In genomic region chr1:210293191-210293607, GRCh38 we compare ENCODE assay signal across 8 cellular contexts. TPM values are rescaled to one million over a fixed set of nuclear protein-coding genes. Genes with fewer than 3 reads are reported as not detected.
DNase-seq lines count a peak whose midpoint lies in the region; ATAC-seq and TF ChIP-seq lines count a peak whose summit lies in the region.
"Had no signal": no experiment of that assay in that cellular context is flagged by ENCODE, and none has a peak within 500 bp of the region (broad histone marks: within the 10 kb centered on the region; RNA-seq: fewer than 3 reads in every experiment).

No MANE protein-coding gene starts in this region.

- TF ChIP-seq CTCF in endodermal cell (conservative IDR thresholded peaks at IDR 0.05), result no peak
- TF ChIP-seq CTCF in mucosa of descending colon (IDR thresholded peaks at IDR 0.05), result no peak

- peak; percentile 23 for ATAC-seq in mucosa of descending colon
- no peak for ATAC-seq in HG02763 (IDR thresholded peaks at IDR 0.05; ENCODE audit: unreplicated experiment)
- ATAC-seq in esophagus mucosa, result no peak

- H3K27ac Mint-ChIP-seq in endodermal cell, result no peak overlapping the region
- H3K27ac Mint-ChIP-seq: activated naive CD4-positive, alpha-beta T cell treated with anti-CD3 and anti-CD28 coated beads, Interleukin-2, amount 50 U/mL, for 24 hours had no signal

- H3K27me3 ChIP-seq in HUES64 (ENCODE audit: insufficient read depth, low read length) (peaks cover 37% of the 10 kb centered on the region), endodermal cell (ENCODE audit: control insufficient read depth, insufficient read depth, low read length, poor library complexity, severe bottlenecking) (peaks cover 9% of the 10 kb centered on the region)

- H3K4me1 ChIP-seq in HUES64 (ENCODE audit: insufficient read depth, low read length), result peaks cover 37% of the 10 kb centered on the region; the same call in 1 of the 2 replicates
- H3K4me1 ChIP-seq in endodermal cell (ENCODE audit: control insufficient read depth, insufficient read depth, low read length), result peaks cover 15% of the 10 kb centered on the region
- peaks cover 12% of the 10 kb centered on the region for H3K4me1 ChIP-seq in mucosa of descending colon (ENCODE audit: low read depth)

- H3K9me3 Mint-ChIP-seq in endodermal cell, result no peaks in the 10 kb centered on the region
- H3K9me3 Mint-ChIP-seq: activated naive CD4-positive, alpha-beta T cell treated with anti-CD3 and anti-CD28 coated beads, Interleukin-2, amount 50 U/mL, for 24 hours had no signal

- H3K9ac ChIP-seq in HUES64 (ENCODE audit: low read depth, low read length) (no peak overlapping the region), endodermal cell (ENCODE audit: extremely low read depth, low read length, poor library complexity, severe bottlenecking) (no peak overlapping the region)

- H3K4me3 ChIP-seq in HUES64 (ENCODE audit: low read length) (peak overlapping the region; percentile 57), endodermal cell (ENCODE audit: low read length) (peak overlapping the region; percentile 69), mucosa of descending colon (no peak overlapping the region)

- H3K36me3 Mint-ChIP-seq in endodermal cell (ENCODE audit: low read depth), result no peaks in the 10 kb centered on the region
- H3K36me3 Mint-ChIP-seq: activated naive CD4-positive, alpha-beta T cell treated with anti-CD3 and anti-CD28 coated beads, Interleukin-2, amount 50 U/mL, for 24 hours had no signal

- no peaks in the 10 kb centered on the region for H3K36me3 ChIP-seq in HUES64 (ENCODE audit: insufficient read depth, low read length)
- no peaks in the 10 kb centered on the region for H3K36me3 ChIP-seq in endodermal cell (ENCODE audit: control insufficient read depth, insufficient read depth, low read length)
- no peaks in the 10 kb centered on the region for H3K36me3 ChIP-seq in mucosa of descending colon (ENCODE audit: low read depth)

- H3K4me1 Mint-ChIP-seq in endodermal cell, result peaks cover 33% of the 10 kb centered on the region
- H3K4me1 Mint-ChIP-seq: activated naive CD4-positive, alpha-beta T cell treated with anti-CD3 and anti-CD28 coated beads, Interleukin-2, amount 50 U/mL, for 24 hours had no signal

- peak overlapping the region; percentile 59 for H3K4me3 Mint-ChIP-seq in endodermal cell
- H3K4me3 Mint-ChIP-seq: activated naive CD4-positive, alpha-beta T cell treated with anti-CD3 and anti-CD28 coated beads, Interleukin-2, amount 50 U/mL, for 24 hours had no signal

- H3K27me3 Mint-ChIP-seq in endodermal cell (ENCODE audit: insufficient read depth), result peaks cover 13% of the 10 kb centered on the region

- DNase-seq in endodermal cell (no peak), mucosa of descending colon (peak; percentile 39 to 50 (median 39)), ureter (ENCODE audit: low spot score) (peak; percentile 64)
- DNase-seq in stimulated activated CD4-positive, alpha-beta T cell treated with anti-CD3 and anti-CD28 coated beads, Interleukin-4, amount 100 ng/mL, for 24 hours, result no peak

- H3K27ac ChIP-seq in HUES64 (ENCODE audit: low read depth, low read length) (no peak overlapping the region), endodermal cell (ENCODE audit: low read depth, low read length) (no peak overlapping the region)

- H3K9me3 ChIP-seq in HUES64 (ENCODE audit: insufficient read depth, low read depth, low read length) (no peaks in the 10 kb centered on the region), endodermal cell (ENCODE audit: control insufficient read depth, low read length) (no peaks in the 10 kb centered on the region), mucosa of descending colon (no peaks in the 10 kb centered on the region)

- intact Hi-C loops in mucosa of descending colon (cut with DNase I, micrococcal nuclease), result no loop called here

- WGBS in HUES64, result 70% methylated on average over 7 of the region's 7 CpGs
- 72 to 83% methylated on average over 2 to 7 of the region's 7 CpGs for WGBS in endodermal cell (ENCODE audit: insufficient coverage in 1 of 2, insufficient read length in 1 of 2), 2 experiments

RNA-seq across cellular contexts. Expression of gene HHAT, which starts 35.5 kb away (rescaled TPM):
- polyA plus RNA-seq in HUES64 (2013, experiment 1 of 2), result 1.0 TPM
- polyA plus RNA-seq in HUES64 (2013, experiment 2 of 2), result 1.6 TPM
- total RNA-seq in endodermal cell (1 to 10 TPM; 6.9 to 9.8 TPM), mucosa of descending colon (1 to 10 TPM; 4.1 to 8.6 (median 5.9) TPM), ureter (19.9 TPM), esophagus mucosa (4.0 TPM)
- polyA plus RNA-seq in endodermal cell (2013, experiment 1 of 2), result 6.6 TPM
- 5.7 TPM for polyA plus RNA-seq in endodermal cell (2013, experiment 2 of 2)

Comparison
In these comparisons a context has a peak if more than half of its experiments do, and no peak if none do; other contexts are left out.
1. DNase-seq: peak in mucosa of descending colon (3 of 3) and ureter (single experiment); none in endodermal cell (single experiment) and stimulated activated CD4-positive, alpha-beta T cell treated with anti-CD3 and anti-CD28 coated beads, Interleukin-4, amount 100 ng/mL, for 24 hours (single experiment).